ENCODE assay signal across 9 cellular contexts in the genomic region with DNA sequence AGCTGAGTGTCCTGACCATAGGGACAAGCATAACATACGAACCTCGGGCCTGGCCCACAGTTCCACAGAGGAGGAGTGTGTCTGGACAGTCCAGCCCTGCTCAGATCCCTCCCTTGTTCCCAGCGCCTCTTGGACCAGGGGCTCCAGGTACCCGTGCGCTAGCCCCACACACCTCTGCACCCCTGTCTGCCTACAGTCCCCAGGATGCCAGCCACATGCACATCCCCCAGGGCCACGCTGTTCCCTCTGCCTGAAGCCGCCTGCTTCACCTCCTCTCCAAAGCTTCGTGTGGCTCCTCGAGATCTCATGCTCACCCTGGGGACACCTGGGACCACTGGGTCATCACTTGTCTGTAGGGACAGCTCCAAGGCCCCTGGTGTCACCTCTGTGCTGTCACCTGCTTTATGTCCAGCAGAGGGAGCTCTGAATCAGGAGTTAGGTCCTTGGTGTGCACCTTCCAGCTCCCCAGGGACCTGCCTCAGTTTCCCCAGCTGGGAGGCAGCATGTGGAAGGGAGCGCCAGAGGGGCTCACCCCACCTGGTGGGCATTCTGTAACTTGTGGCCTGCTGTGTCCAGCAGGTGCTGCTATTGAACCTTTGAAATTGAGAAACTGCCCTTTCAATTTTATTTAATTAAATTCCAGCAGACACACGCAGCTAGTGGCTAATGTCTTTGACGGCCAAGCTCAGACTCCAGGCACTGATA. TPM values are rescaled to one million over a fixed set of nuclear protein-coding genes. Genes with fewer than 3 reads are reported as not detected.
DNase-seq lines count a peak whose midpoint lies in the region; ATAC-seq lines count a peak whose summit lies in the region.
"Had no signal": no experiment of that assay in that cellular context is flagged by ENCODE, and none has a peak within 500 bp of the region (broad histone marks: within the 10 kb centered on the region; RNA-seq: fewer than 3 reads in every experiment).

No MANE protein-coding gene starts in this region.

- no peaks in the 10 kb centered on the region for H3K36me3 Mint-ChIP-seq in naive thymus-derived CD8-positive, alpha-beta T cell

- no peaks in the 10 kb centered on the region for H3K9me3 Mint-ChIP-seq in naive thymus-derived CD8-positive, alpha-beta T cell

- H3K4me1 Mint-ChIP-seq in naive thymus-derived CD8-positive, alpha-beta T cell: peaks cover 0 to 6% (median 2%) of the 10 kb centered on the region in 4 donors

- no peak overlapping the region for H3K27ac Mint-ChIP-seq in naive thymus-derived CD8-positive, alpha-beta T cell

- H3K4me3 Mint-ChIP-seq in naive thymus-derived CD8-positive, alpha-beta T cell: no peak overlapping the region

- peak; percentile 75 to 77 for ATAC-seq in naive thymus-derived CD8-positive, alpha-beta T cell
- ATAC-seq in HG03196 (IDR thresholded peaks at IDR 0.05; ENCODE audit: unreplicated experiment) (no peak), HG02870 (IDR thresholded peaks at IDR 0.05; ENCODE audit: unreplicated experiment) (no peak)

- DNase-seq in EH (ENCODE audit: low read depth): peak; percentile 57
- peak; percentile 29 for DNase-seq in LHCN-M2 (ENCODE audit: low read depth)
- DNase-seq in activated CD4-positive, alpha-beta T cell treated with anti-CD3 and anti-CD28 coated beads for 4 hours: peak; percentile 44 to 51
- DNase-seq in ecto neural progenitor cell (ENCODE audit: low spot score): peak; percentile 73
- DNase-seq in naive thymus-derived CD8-positive, alpha-beta T cell: peak in 7 of 10 donors; percentile 29 to 53 (median 47)
- no peak for DNase-seq in NCI-H510A treated with DMSO at 0.1 percent for 48 hours (lab: John Stamatoyannopoulos, UW)

- H3K27me3 Mint-ChIP-seq in naive thymus-derived CD8-positive, alpha-beta T cell: peaks cover 0 to 3% (median 2%) of the 10 kb centered on the region in 5 donors

- POLR2A ChIA-PET in naive thymus-derived CD8-positive, alpha-beta T cell (lab: Charles Lee): interaction anchor here (1.0 kb wide), 1 partner anchor 11 kb away, joined by 3 read pairs; no protein-coding TSS in a partner anchor

RNA-seq across cellular contexts. Expression of a gene that starts 7.3 kb away (rescaled TPM):
- 18.3 and 23.8 TPM in 2 replicates for total RNA-seq in LHCN-M2 (2014; rRNA removed)
- polyA plus RNA-seq in LHCN-M2 (2012): 18.8 TPM
- total RNA-seq in naive thymus-derived CD8-positive, alpha-beta T cell: 10 to 100 TPM; 51.8 to 53.1 TPM
- 10 to 100 TPM; 26.8 to 46.6 (median 34.1) TPM for polyA plus RNA-seq in naive thymus-derived CD8-positive, alpha-beta T cell

RNA-seq across cellular contexts. Expression of a gene that starts 12.4 kb away (rescaled TPM):
- not detected in 2 replicates for total RNA-seq in LHCN-M2 (2014; rRNA removed)
- polyA plus RNA-seq in LHCN-M2 (2012): not detected
- not detected for total RNA-seq in naive thymus-derived CD8-positive, alpha-beta T cell
- polyA plus RNA-seq in naive thymus-derived CD8-positive, alpha-beta T cell: 1 to 10 TPM in 2 of 3 donors, under 1 TPM in 1; 0.43 to 3.2 (median 1.6) TPM
- total RNA-seq: T-helper 2 cell treated with Interferon-gamma antibody and Interleukin-4, amounts not matched to agents 100 ng/mL and 5 ng/mL, for 36 hours had no signal

RNA-seq across cellular contexts. Expression of a gene that starts 31.0 kb away (rescaled TPM):
- total RNA-seq in LHCN-M2 (2014; rRNA removed): not detected in 2 replicates
- polyA plus RNA-seq in LHCN-M2 (2012): not detected
- not detected for total RNA-seq in naive thymus-derived CD8-positive, alpha-beta T cell
- polyA plus RNA-seq in naive thymus-derived CD8-positive, alpha-beta T cell: not detected
- total RNA-seq: T-helper 2 cell treated with Interferon-gamma antibody and Interleukin-4, amounts not matched to agents 100 ng/mL and 5 ng/mL, for 36 hours had no signal

RNA-seq across cellular contexts. Expression of a gene that starts 49.3 kb away (rescaled TPM):
- 61.8 and 62.5 TPM in 2 replicates for total RNA-seq in LHCN-M2 (2014; rRNA removed)
- polyA plus RNA-seq in LHCN-M2 (2012): 54.8 TPM
- 100 to 1,000 TPM in 1 of 2 experiments, 10 to 100 TPM in 1; 93.4 to 101 TPM for total RNA-seq in naive thymus-derived CD8-positive, alpha-beta T cell
- 10 to 100 TPM; 11.5 to 19.4 (median 14.6) TPM for polyA plus RNA-seq in naive thymus-derived CD8-positive, alpha-beta T cell

Comparison
In these comparisons a context has a peak if more than half of its experiments do, and no peak if none do; other contexts are left out.
1. ATAC-seq: peak in naive thymus-derived CD8-positive, alpha-beta T cell (2 of 2); none in HG03196 (single experiment) and HG02870 (single experiment).